Comparison of ENCODE assay signal across 20 cellular contexts in genomic region chr3:12562451-12562850, GRCh38. TPM values are rescaled to one million over a fixed set of nuclear protein-coding genes. Genes with fewer than 3 reads are reported as not detected.
DNase-seq lines count a peak whose midpoint lies in the region; ATAC-seq and TF ChIP-seq lines count a peak whose summit lies in the region.
"Had no signal": no experiment of that assay in that cellular context is flagged by ENCODE, and none has a peak within 500 bp of the region (broad histone marks: within the 10 kb centered on the region; RNA-seq: fewer than 3 reads in every experiment).

No MANE protein-coding gene starts in this region.

- no peak overlapping the region for H3K27ac ChIP-seq in CD4-positive, CD25-positive, alpha-beta regulatory T cell (ENCODE audit: insufficient read depth, low read length, poor library complexity, severe bottlenecking)
- no peak overlapping the region for H3K27ac ChIP-seq in suprapubic skin
- H3K27ac ChIP-seq: PC-9, SK-N-MC had no signal

- peak overlapping the region in 4 of 7 donors; percentile 46 to 75 (median 54) for H3K27ac Mint-ChIP-seq in CD14-positive monocyte
- peak overlapping the region in 1 of 3 donors; percentile 16 for H3K27ac Mint-ChIP-seq in CD4-positive, CD25-positive, alpha-beta regulatory T cell
- H3K27ac Mint-ChIP-seq in dendritic cell treated with granulocyte-macrophage colony-stimulating factor and Interleukin-4, amounts not matched to agents 40 ng/mL and 50 ng/mL, for 4 days, result peak overlapping the region; percentile 15
- peak overlapping the region; percentile 60 for H3K27ac Mint-ChIP-seq in osteocyte (ENCODE audit: unreplicated experiment)

- H3K27me3 Mint-ChIP-seq in CD14-positive monocyte (ENCODE audit: low read depth in 3 of 3) (peaks cover 0 to 2% (median 0%) of the 10 kb centered on the region in 3 donors), osteocyte (ENCODE audit: unreplicated experiment) (no peaks in the 10 kb centered on the region)
- H3K27me3 Mint-ChIP-seq in CD4-positive, CD25-positive, alpha-beta regulatory T cell, result no peaks in the 10 kb centered on the region
- H3K27me3 Mint-ChIP-seq in dendritic cell treated with granulocyte-macrophage colony-stimulating factor and Interleukin-4, amounts not matched to agents 40 ng/mL and 50 ng/mL, for 4 days, result no peaks in the 10 kb centered on the region

- H3K36me3 Mint-ChIP-seq in CD14-positive monocyte (peaks cover 10 to 22% of the 10 kb centered on the region in 2 donors), osteocyte (ENCODE audit: unreplicated experiment) (peaks cover 10% of the 10 kb centered on the region)
- peaks cover 24% of the 10 kb centered on the region for H3K36me3 Mint-ChIP-seq in CD4-positive, CD25-positive, alpha-beta regulatory T cell
- H3K36me3 Mint-ChIP-seq in dendritic cell treated with granulocyte-macrophage colony-stimulating factor and Interleukin-4, amounts not matched to agents 40 ng/mL and 50 ng/mL, for 4 days (ENCODE audit: low read depth), result peaks cover 29% of the 10 kb centered on the region

- H3K9me3 Mint-ChIP-seq in CD14-positive monocyte (peaks cover 0 to 18% (median 6%) of the 10 kb centered on the region in 7 donors), osteocyte (ENCODE audit: unreplicated experiment) (no peaks in the 10 kb centered on the region)
- peaks cover 0 to 15% (median 4%) of the 10 kb centered on the region in 7 donors for H3K9me3 Mint-ChIP-seq in CD4-positive, CD25-positive, alpha-beta regulatory T cell
- peaks cover 13% of the 10 kb centered on the region for H3K9me3 Mint-ChIP-seq in dendritic cell treated with granulocyte-macrophage colony-stimulating factor and Interleukin-4, amounts not matched to agents 40 ng/mL and 50 ng/mL, for 4 days

- TF ChIP-seq CTCF in CD14-positive monocyte (IDR thresholded peaks at IDR 0.05) (no peak), osteocyte (IDR thresholded peaks at IDR 0.05) (no peak), suprapubic skin (IDR thresholded peaks at IDR 0.05) (no peak)

- peaks cover 46% of the 10 kb centered on the region for H3K4me1 ChIP-seq in CD4-positive, CD25-positive, alpha-beta regulatory T cell (ENCODE audit: control insufficient read depth, insufficient read depth, low read length, poor library complexity, severe bottlenecking)
- H3K4me1 ChIP-seq in suprapubic skin, result peaks cover 43% of the 10 kb centered on the region

- no peaks in the 10 kb centered on the region for H3K27me3 ChIP-seq in CD4-positive, CD25-positive, alpha-beta regulatory T cell (ENCODE audit: control insufficient read depth, insufficient read depth, low read length)
- no peaks in the 10 kb centered on the region for H3K27me3 ChIP-seq in suprapubic skin
- H3K27me3 ChIP-seq: BLaER1 treated with 17β-estradiol and CSF1 and Interleukin-3, amounts not matched to agents 10 nM and 100 nM had no signal

- TF ChIP-seq EP300 in suprapubic skin (IDR thresholded peaks at IDR 0.05), result no peak

- peak overlapping the region; percentile 16 for H3K4me3 ChIP-seq in CD4-positive, CD25-positive, alpha-beta regulatory T cell (ENCODE audit: low read depth, low read length)
- no peak overlapping the region for H3K4me3 ChIP-seq in suprapubic skin
- H3K4me3 ChIP-seq: BLaER1 treated with 17β-estradiol and CSF1 and Interleukin-3, amounts not matched to agents 10 nM and 100 nM; PC-9; SK-N-MC had no signal

- peaks cover 7% of the 10 kb centered on the region for H3K36me3 ChIP-seq in CD4-positive, CD25-positive, alpha-beta regulatory T cell (ENCODE audit: control insufficient read depth, insufficient read depth, low read length)
- no peaks in the 10 kb centered on the region for H3K36me3 ChIP-seq in suprapubic skin

- peaks cover 0 to 15% of the 10 kb centered on the region in 2 experiments for H3K9me3 ChIP-seq in CD4-positive, CD25-positive, alpha-beta regulatory T cell (ENCODE audit: control insufficient read depth in 2 of 2, low read length in 2 of 2)
- no peaks in the 10 kb centered on the region for H3K9me3 ChIP-seq in suprapubic skin

- DNase-seq in CD14-positive monocyte (ENCODE audit: low spot score), result no peak
- DNase-seq in CD4-positive, CD25-positive, alpha-beta regulatory T cell, result no peak
- no peak for DNase-seq in osteocyte (ENCODE audit: extremely low spot score, unreplicated experiment)
- DNase-seq in suprapubic skin (ENCODE audit: low spot score in 2 of 2), result no peak
- no peak for DNase-seq in D341Med (ENCODE audit: low spot score)
- DNase-seq in NCI-H1417 treated with DMSO at 0.1 percent for 48 hours (lab: John Stamatoyannopoulos, UW), result no peak
- no peak for DNase-seq in 8988T
- DNase-seq: GF-D8, MM.1S, NCI-H1092, NCI-H146, NCI-H2029 treated with DMSO at 0.1 percent for 48 hours, NCI-H748 treated with DMSO at 0.1 percent for 48 hours, RPMI8226, SHP77 treated with DMSO at 0.1 percent for 48 hours had no signal

- H3K4me3 Mint-ChIP-seq in CD14-positive monocyte (no peak overlapping the region), osteocyte (ENCODE audit: unreplicated experiment) (no peak overlapping the region)
- no peak overlapping the region for H3K4me3 Mint-ChIP-seq in CD4-positive, CD25-positive, alpha-beta regulatory T cell
- H3K4me3 Mint-ChIP-seq in dendritic cell treated with granulocyte-macrophage colony-stimulating factor and Interleukin-4, amounts not matched to agents 40 ng/mL and 50 ng/mL, for 4 days, result no peak overlapping the region

- WGBS in suprapubic skin, result 63% methylated on average over 1 of the region's 1 CpG

- H3K4me1 Mint-ChIP-seq in CD14-positive monocyte (peaks cover 45% of the 10 kb centered on the region), osteocyte (ENCODE audit: unreplicated experiment) (peaks cover 46% of the 10 kb centered on the region)
- peaks cover 45 to 71% (median 62%) of the 10 kb centered on the region in 4 donors for H3K4me1 Mint-ChIP-seq in CD4-positive, CD25-positive, alpha-beta regulatory T cell
- peaks cover 52% of the 10 kb centered on the region for H3K4me1 Mint-ChIP-seq in dendritic cell treated with granulocyte-macrophage colony-stimulating factor and Interleukin-4, amounts not matched to agents 40 ng/mL and 50 ng/mL, for 4 days (ENCODE audit: low read depth)

- intact Hi-C loops in CD14-positive monocyte (cut with micrococcal nuclease), result no loop called here
- intact Hi-C loops in dendritic cell treated with granulocyte-macrophage colony-stimulating factor and Interleukin-4, amounts not matched to agents 40 ng/mL and 50 ng/mL, for 4 days (cut with micrococcal nuclease), result no loop called here

- ATAC-seq in CD4-positive, CD25-positive, alpha-beta regulatory T cell (ENCODE audit: low read depth in 2 of 2), result no peak

- no peak for TF ChIP-seq POLR2A in suprapubic skin (IDR thresholded peaks at IDR 0.05)

RNA-seq across cellular contexts. Expression of gene MKRN2, which starts 5.6 kb away (rescaled TPM):
- 10 to 100 TPM; 29.6 to 30.9 TPM for polyA plus RNA-seq in CD14-positive monocyte
- total RNA-seq in CD4-positive, CD25-positive, alpha-beta regulatory T cell, result 24.6 TPM
- 10 to 100 TPM; 45.9 to 61.6 (median 54.0) TPM for polyA plus RNA-seq in CD4-positive, CD25-positive, alpha-beta regulatory T cell
- total RNA-seq in osteocyte (31.2 and 32.4 TPM in 2 replicates), suprapubic skin (10 to 100 TPM; 23.4 to 26.6 (median 24.6) TPM)

RNA-seq across cellular contexts. Expression of gene MKRN2OS, which starts 17.2 kb away (rescaled TPM):
- polyA plus RNA-seq in CD14-positive monocyte, result not detected
- not detected for total RNA-seq in CD4-positive, CD25-positive, alpha-beta regulatory T cell
- polyA plus RNA-seq in CD4-positive, CD25-positive, alpha-beta regulatory T cell, result under 1 TPM in 1 of 4 donors, not detected in 3; 0.21 TPM
- total RNA-seq in osteocyte (not detected in 2 replicates), suprapubic skin (1 to 10 TPM in 3 of 4 donors, under 1 TPM in 1; 0.91 to 2.0 (median 1.6) TPM)
- total RNA-seq: LHCN-M2 had no signal
